In the genomic region with DNA sequence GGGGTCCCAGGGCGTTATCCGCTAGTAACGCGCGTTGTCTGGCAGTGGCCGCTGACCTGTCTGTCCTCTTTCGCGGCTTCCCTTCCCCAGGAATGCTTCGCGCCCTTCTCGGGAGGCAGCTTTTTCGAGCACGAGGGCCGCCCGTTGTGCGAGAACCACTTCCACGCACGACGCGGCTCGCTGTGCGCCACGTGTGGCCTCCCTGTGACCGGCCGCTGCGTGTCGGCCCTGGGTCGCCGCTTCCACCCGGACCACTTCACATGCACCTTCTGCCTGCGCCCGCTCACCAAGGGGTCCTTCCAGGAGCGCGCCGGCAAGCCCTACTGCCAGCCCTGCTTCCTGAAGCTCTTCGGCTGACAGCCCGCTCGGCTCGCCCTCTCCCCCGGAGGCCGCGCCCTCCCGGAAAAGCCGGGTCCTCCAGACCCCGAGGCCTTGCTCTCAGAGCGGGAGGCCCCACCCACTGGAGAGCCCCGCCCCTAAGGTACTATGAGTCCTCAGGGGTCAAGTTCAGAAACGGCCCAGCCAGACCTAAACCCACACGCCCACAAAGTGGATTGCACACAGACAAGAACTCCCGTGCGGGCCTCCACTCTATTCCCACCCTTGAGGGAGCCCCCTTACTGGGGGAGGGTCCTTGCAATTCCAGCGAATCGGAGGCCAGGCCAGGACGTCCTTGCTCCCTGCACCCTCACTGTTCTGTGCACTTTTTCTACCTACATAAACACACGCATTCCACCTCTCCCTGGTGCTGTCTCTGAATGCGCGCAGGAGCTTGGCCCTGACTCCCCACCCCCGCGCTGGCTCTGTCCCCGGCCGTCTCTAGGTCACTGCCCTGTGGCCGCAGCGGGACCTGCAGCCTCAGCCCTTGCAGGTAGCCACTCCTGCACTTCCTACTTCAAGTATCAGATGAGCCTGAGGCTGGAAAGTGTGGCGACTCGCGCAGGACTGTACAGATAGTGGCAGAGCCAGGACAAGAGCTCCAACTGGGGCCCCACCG, we compare ENCODE assay signal across 8 cellular contexts. TPM values are rescaled to one million over a fixed set of nuclear protein-coding genes. Genes with fewer than 3 reads are reported as not detected.
DNase-seq lines count a peak whose midpoint lies in the region; TF ChIP-seq lines count a peak whose summit lies in the region.
"Had no signal": no experiment of that assay in that cellular context is flagged by ENCODE, and none has a peak within 500 bp of the region (broad histone marks: within the 10 kb centered on the region; RNA-seq: fewer than 3 reads in every experiment).

No MANE protein-coding gene starts in this region.

- H3K27me3 ChIP-seq in ovary = no peaks in the 10 kb centered on the region

- H3K4me1 Mint-ChIP-seq in IgD-negative memory B cell (peaks cover 2 to 8% (median 4%) of the 10 kb centered on the region in 3 donors), mesothelial cell of epicardium (peaks cover 23% of the 10 kb centered on the region)
- H3K4me1 Mint-ChIP-seq in activated naive CD4-positive, alpha-beta T cell treated with anti-CD3 and anti-CD28 coated beads, Interleukin-2, amount 10 ng/mL, durations not matched to agents 7 days and 5 days = peaks cover 31% of the 10 kb centered on the region

- peak overlapping the region; percentile 78 to 94 (median 88) for H3K4me3 Mint-ChIP-seq in IgD-negative memory B cell
- peak overlapping the region; percentile 82 for H3K4me3 Mint-ChIP-seq in activated naive CD4-positive, alpha-beta T cell treated with anti-CD3 and anti-CD28 coated beads, Interleukin-2, amount 10 ng/mL, durations not matched to agents 7 days and 5 days
- peak overlapping the region; percentile 59 for H3K4me3 Mint-ChIP-seq in mesothelial cell of epicardium

- no peaks in the 10 kb centered on the region for H3K4me1 ChIP-seq in ovary (ENCODE audit: insufficient read depth)

- H3K9me3 Mint-ChIP-seq in IgD-negative memory B cell (peaks cover 0 to 1% (median 0%) of the 10 kb centered on the region in 3 donors), mesothelial cell of epicardium (no peaks in the 10 kb centered on the region)
- no peaks in the 10 kb centered on the region for H3K9me3 Mint-ChIP-seq in activated naive CD4-positive, alpha-beta T cell treated with anti-CD3 and anti-CD28 coated beads, Interleukin-2, amount 10 ng/mL, durations not matched to agents 7 days and 5 days

- H3K36me3 Mint-ChIP-seq in IgD-negative memory B cell = peaks cover 1% of the 10 kb centered on the region
- H3K36me3 Mint-ChIP-seq in activated naive CD4-positive, alpha-beta T cell treated with anti-CD3 and anti-CD28 coated beads, Interleukin-2, amount 10 ng/mL, durations not matched to agents 7 days and 5 days = peaks cover under 1% of the 10 kb centered on the region
- peaks cover 6% of the 10 kb centered on the region for H3K36me3 Mint-ChIP-seq in mesothelial cell of epicardium

- no peak overlapping the region for H3K4me3 ChIP-seq in ovary
- no peak overlapping the region for H3K4me3 ChIP-seq in lower leg skin (ENCODE audit: low read depth, poor library complexity, severe bottlenecking)
- H3K4me3 ChIP-seq: SJSA1 had no signal

- WGBS in ovary, 3 donors = 76 to 80% (median 78%) methylated on average over 66 to 67 of the region's 67 CpGs
- WGBS in lower leg skin, 2 donors = 67 to 72% methylated on average over 61 to 67 of the region's 67 CpGs

- CTCF ChIA-PET in activated naive CD4-positive, alpha-beta T cell treated with anti-CD3 and anti-CD28 coated beads, Interleukin-2, amount 10 ng/mL, durations not matched to agents 7 days and 5 days (lab: Charles Lee) = interaction anchor here (1.9 to 3.2 kb wide), 2 partner anchors 17 kb away, joined by 5 to 19 read pairs; no protein-coding TSS in a partner anchor

- peaks cover 15% of the 10 kb centered on the region for H3K27me3 Mint-ChIP-seq in IgD-negative memory B cell
- peaks cover 92% of the 10 kb centered on the region for H3K27me3 Mint-ChIP-seq in activated naive CD4-positive, alpha-beta T cell treated with anti-CD3 and anti-CD28 coated beads, Interleukin-2, amount 10 ng/mL, durations not matched to agents 7 days and 5 days
- peaks cover 68% of the 10 kb centered on the region for H3K27me3 Mint-ChIP-seq in mesothelial cell of epicardium (ENCODE audit: low read depth)

- no peak overlapping the region for H3K27ac ChIP-seq in ovary
- H3K27ac ChIP-seq: SJSA1 had no signal

- no peak for TF ChIP-seq CTCF in mesothelial cell of epicardium (IDR thresholded peaks at IDR 0.05; ENCODE audit: unreplicated experiment)
- TF ChIP-seq CTCF in ovary (IDR thresholded peaks at IDR 0.05) = no peak
- TF ChIP-seq CTCF in lower leg skin (IDR thresholded peaks at IDR 0.05) = peak in 1 of 3 donors; percentile 26

- TF ChIP-seq EP300 in ovary (IDR thresholded peaks at IDR 0.05) = no peak

- intact Hi-C loops in ovary (cut with DNase I) = no loop called here
- intact Hi-C loops in lower leg skin (cut with DNase I; ENCODE audit: low total_unique reads) = no loop called here

- no peaks in the 10 kb centered on the region for H3K36me3 ChIP-seq in ovary

- TF ChIP-seq POLR2A in ovary (IDR thresholded peaks at IDR 0.05) (no peak), lower leg skin (IDR thresholded peaks at IDR 0.05) (no peak)

- no peak overlapping the region for H3K27ac Mint-ChIP-seq in IgD-negative memory B cell
- H3K27ac Mint-ChIP-seq in activated naive CD4-positive, alpha-beta T cell treated with anti-CD3 and anti-CD28 coated beads, Interleukin-2, amount 10 ng/mL, durations not matched to agents 7 days and 5 days = no peak overlapping the region
- no peak overlapping the region for H3K27ac Mint-ChIP-seq in mesothelial cell of epicardium

- DNase-seq in GM19238 (ENCODE audit: insufficient read length, low spot score) (peak; percentile 44), mesothelial cell of epicardium (ENCODE audit: low spot score in 2 of 2, unreplicated experiment in 2 of 2) (no peak), ovary (no peak), putamen (ENCODE audit: low spot score) (no peak), lower leg skin (ENCODE audit: low spot score in 2 of 2) (no peak)
- peak; percentile 65 for DNase-seq in activated naive CD4-positive, alpha-beta T cell treated with anti-CD3 and anti-CD28 coated beads, Interleukin-2, amount 10 ng/mL, durations not matched to agents 7 days and 5 days

- H3K9me3 ChIP-seq in ovary = no peaks in the 10 kb centered on the region
- H3K9me3 ChIP-seq: SJSA1 had no signal

RNA-seq across cellular contexts. Expression of a gene that starts 5.4 kb away (rescaled TPM):
- polyA plus RNA-seq in IgD-negative memory B cell (0.94 TPM), ovary (1 to 10 TPM in 1 of 2 donors, not detected in 1; 1.7 TPM)
- total RNA-seq in mesothelial cell of epicardium (0.36 to 0.53 TPM (median 0.36 TPM) in 3 replicates), ovary (under 1 TPM; 0.13 to 0.81 (median 0.38) TPM), lower leg skin (under 1 TPM; 0.17 to 0.27 (median 0.21) TPM)
- total RNA-seq: SJSA1 had no signal

RNA-seq across cellular contexts. Expression of a gene that starts 5.6 kb away (rescaled TPM):
- polyA plus RNA-seq in IgD-negative memory B cell = 0.59 TPM
- total RNA-seq in mesothelial cell of epicardium = 35.5 to 39.4 TPM (median 38.1 TPM) in 3 replicates
- total RNA-seq in ovary = 100 to 1,000 TPM in 5 of 7 donors, 10 to 100 TPM in 2; 38.0 to 216 (median 156) TPM
- polyA plus RNA-seq in ovary = 10 to 100 TPM; 78.5 to 82.2 TPM
- total RNA-seq in lower leg skin = 10 to 100 TPM; 15.1 to 34.1 (median 22.7) TPM

RNA-seq across cellular contexts. Expression of a gene that starts 18.2 kb away (rescaled TPM):
- polyA plus RNA-seq in IgD-negative memory B cell (9.5 TPM), ovary (10 to 100 TPM in 1 of 2 donors, 1 to 10 TPM in 1; 2.2 to 11.4 TPM)
- total RNA-seq in mesothelial cell of epicardium (17.0 to 18.5 TPM (median 17.7 TPM) in 3 replicates), ovary (10 to 100 TPM in 5 of 7 donors, 1 to 10 TPM in 2; 8.1 to 16.1 (median 11.0) TPM), lower leg skin (10 to 100 TPM; 11.2 to 13.8 (median 13.3) TPM)

RNA-seq across cellular contexts. Expression of a gene that starts 30.7 kb away (rescaled TPM):
- polyA plus RNA-seq in IgD-negative memory B cell = 19.8 TPM
- 78.1 to 88.9 TPM (median 86.2 TPM) in 3 replicates for total RNA-seq in mesothelial cell of epicardium
- total RNA-seq in ovary = 10 to 100 TPM; 59.0 to 98.4 (median 91.2) TPM
- 10 to 100 TPM; 39.8 to 91.9 TPM for polyA plus RNA-seq in ovary
- total RNA-seq in lower leg skin = 10 to 100 TPM; 50.5 to 56.4 (median 52.7) TPM

RNA-seq across cellular contexts. Expression of a gene that starts 34.9 kb away (rescaled TPM):
- polyA plus RNA-seq in IgD-negative memory B cell (not detected), ovary (1 to 10 TPM; 2.2 to 2.8 TPM)
- total RNA-seq in mesothelial cell of epicardium (2.7 to 3.6 TPM (median 3.2 TPM) in 3 replicates), ovary (1 to 10 TPM; 2.1 to 5.0 (median 4.2) TPM), lower leg skin (1 to 10 TPM; 1.2 to 1.7 (median 1.6) TPM)

Comparison
In these comparisons a context has a peak if more than half of its experiments do, and no peak if none do; other contexts are left out.
1. DNase-seq: peak in GM19238 (single experiment) and activated naive CD4-positive, alpha-beta T cell treated with anti-CD3 and anti-CD28 coated beads, Interleukin-2, amount 10 ng/mL, durations not matched to agents 7 days and 5 days (single experiment); none in mesothelial cell of epicardium (0 of 2), ovary (0 of 5), putamen (single experiment) and lower leg skin (0 of 2).
2. Peak in every context shown above with its lines, with median percentiles within 50 percentile points of each other: H3K4me3 Mint-ChIP-seq.